Comparison of ENCODE assay signal across 26 cellular contexts in the genomic region with DNA sequence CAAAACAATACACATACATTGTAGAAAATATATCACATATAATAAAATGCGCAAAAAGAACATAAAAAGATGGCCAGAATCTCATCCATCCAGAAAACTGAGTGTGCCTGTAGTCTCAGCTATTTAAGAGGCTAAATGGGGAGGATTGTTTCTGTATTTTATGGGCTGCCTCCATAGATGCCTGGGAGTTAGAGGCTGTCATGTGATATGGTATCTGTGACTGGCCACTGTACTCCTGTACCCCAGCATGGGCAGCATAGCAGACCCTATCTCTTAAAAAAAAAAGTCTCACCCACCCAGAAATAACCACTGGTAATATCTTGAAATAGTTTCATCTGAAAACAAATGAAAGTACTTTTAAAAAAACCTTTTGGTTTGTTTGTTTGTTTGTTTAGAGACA. TPM values are rescaled to one million over a fixed set of nuclear protein-coding genes. Genes with fewer than 3 reads are reported as not detected.
"Had no signal": no experiment of that assay in that cellular context is flagged by ENCODE, and none has a peak within 500 bp of the region (broad histone marks: within the 10 kb centered on the region; RNA-seq: fewer than 3 reads in every experiment).

No MANE protein-coding gene starts in this region.

- H3K4me3 ChIP-seq: coronary artery, dorsolateral prefrontal cortex, esophagus squamous epithelium, gastrocnemius medialis, heart right ventricle, left lung, lower lobe of right lung, mucosa of descending colon had no signal

- H3K27me3 ChIP-seq: dorsolateral prefrontal cortex, gastrocnemius medialis had no signal

- H3K4me1 ChIP-seq: lower lobe of right lung had no signal

- H3K36me3 ChIP-seq: esophagus squamous epithelium, gastrocnemius medialis, heart right ventricle, left lung, lower lobe of right lung had no signal

- ATAC-seq: esophagus mucosa, gastrocnemius medialis, heart right ventricle, left cardiac atrium, left lung, left ventricle myocardium superior, lower lobe of right lung, mucosa of descending colon had no signal

- H3K27ac ChIP-seq: coronary artery, esophagus squamous epithelium, gastrocnemius medialis, heart right ventricle, left lung, lower lobe of right lung had no signal

- FAIRE-seq: colon, endothelial cell of umbilical vein, islet of Langerhans, keratinocyte had no signal

- DNase-seq: dermis blood vessel endothelial cell; dorsolateral prefrontal cortex; effector CD4-positive, alpha-beta T cell; effector memory CD4-positive, alpha-beta T cell; esophagus squamous epithelium; foreskin fibroblast; foreskin melanocyte; gastrocnemius medialis; glutamatergic neuron; head of caudate nucleus; heart right ventricle; hippocampal formation; left cardiac atrium; left lung; left ventricle myocardium superior; lower lobe of right lung; mesenchymal stem cell; mucosa of descending colon; naive B cell had no signal

- H3K9me3 ChIP-seq: esophagus squamous epithelium, gastrocnemius medialis, heart right ventricle, left lung, lower lobe of right lung, mucosa of descending colon had no signal

RNA-seq across cellular contexts. Expression of gene TLCD4, which starts 3.5 kb away (rescaled TPM):
- total RNA-seq: glomerular endothelial cell had no signal
